Comparison of ENCODE assay signal across 8 cellular contexts in genomic region chr6:100657678-100658330, GRCh38.
DNase-seq lines count a peak whose midpoint lies in the region; ATAC-seq and TF ChIP-seq lines count a peak whose summit lies in the region.

No MANE protein-coding gene starts in this region.

- peak; percentile 65 for ATAC-seq in GM18861 (IDR thresholded peaks at IDR 0.05; ENCODE audit: unreplicated experiment)
- ATAC-seq in activated T-cell treated with anti-CD3 and anti-CD28 coated beads, Interleukin-2, amount 50 U/mL, for 4 hours: no peak

- no peak overlapping the region for H3K27ac ChIP-seq in A673 (ENCODE audit: low read depth, low read length, poor library complexity, severe bottlenecking)
- no peak overlapping the region for H3K27ac ChIP-seq in RWPE1
- no peak overlapping the region for H3K27ac ChIP-seq in hepatocyte

- 91% methylated on average over 2 of the region's 2 CpGs for WGBS in hepatocyte (ENCODE audit: low lambda C conversion rate, missing lambda C conversion rate)

- H4K20me1 ChIP-seq in hepatocyte (ENCODE audit: insufficient read depth, poor library complexity, severe bottlenecking): no peaks in the 10 kb centered on the region

- no peak overlapping the region for H3K4me3 Mint-ChIP-seq in activated T-cell treated with anti-CD3 and anti-CD28 coated beads, Interleukin-2, amount 50 U/mL, for 4 hours

- no peaks in the 10 kb centered on the region for H3K27me3 Mint-ChIP-seq in activated T-cell treated with anti-CD3 and anti-CD28 coated beads, Interleukin-2, amount 50 U/mL, for 4 hours (ENCODE audit: low read depth)

- POLR2A ChIA-PET in A673 (lab: Charles Lee; ENCODE audit: low non-redundant PET): no interaction called here
- POLR2A ChIA-PET in RWPE1 (lab: Yijun Ruan, JAX; ENCODE audit: low non-redundant PET): no interaction called here

- H3K9me3 ChIP-seq in A673 (ENCODE audit: low read depth, low read length, poor library complexity, severe bottlenecking) (no peaks in the 10 kb centered on the region), hepatocyte (ENCODE audit: low read depth) (no peaks in the 10 kb centered on the region)

- no peaks in the 10 kb centered on the region for H3K4me1 ChIP-seq in A673 (ENCODE audit: insufficient read depth, low read length, poor library complexity, severe bottlenecking)
- H3K4me1 ChIP-seq in hepatocyte (ENCODE audit: insufficient read depth): no peaks in the 10 kb centered on the region

- H3K27me3 ChIP-seq in A673 (replicated peaks; ENCODE audit: insufficient read depth, low read depth, low read length, poor library complexity): no peaks in the 10 kb centered on the region
- H3K27me3 ChIP-seq in hepatocyte: no peaks in the 10 kb centered on the region

- H3K36me3 Mint-ChIP-seq in activated T-cell treated with anti-CD3 and anti-CD28 coated beads, Interleukin-2, amount 50 U/mL, for 4 hours (ENCODE audit: insufficient read depth): peaks cover 14% of the 10 kb centered on the region

- H3K79me2 ChIP-seq in hepatocyte: no peaks in the 10 kb centered on the region

- DNase-seq in A673 (ENCODE audit: low spot score): peak; percentile 44
- peak; percentile 14 for DNase-seq in LNCaP clone FGC (ENCODE audit: low read depth)
- no peak for DNase-seq in RWPE1 (ENCODE audit: low spot score)
- DNase-seq in hepatocyte (ENCODE audit: low spot score): peak; percentile 19
- no peak for DNase-seq in activated CD4-positive, CD25-positive, alpha-beta regulatory T cell treated with anti-CD3 and anti-CD28 coated beads, Interleukin-2, amount 50 U/mL, for 72 hours
- DNase-seq in cerebellum (ENCODE audit: low spot score): no peak
- no peak for DNase-seq in activated T-cell treated with anti-CD3 and anti-CD28 coated beads, Interleukin-2, amount 50 U/mL, for 4 hours

- intact Hi-C loops in A673 (cut with micrococcal nuclease; ENCODE audit: unreplicated experiment): loop anchor here (5.0 kb wide), 2 partner anchors 176 to 541 kb away; no protein-coding TSS in a partner anchor

- H2AFZ ChIP-seq in hepatocyte: no peak overlapping the region

- no peaks in the 10 kb centered on the region for H3K4me1 Mint-ChIP-seq in activated T-cell treated with anti-CD3 and anti-CD28 coated beads, Interleukin-2, amount 50 U/mL, for 4 hours (ENCODE audit: low read depth)

- BruUV-seq in A673 (replicated peaks; lab: Mats Ljungman, UMichigan): no TSS peak

- H3K4me3 ChIP-seq in A673 (ENCODE audit: low read depth, low read length, poor library complexity, severe bottlenecking): no peak overlapping the region
- no peak overlapping the region for H3K4me3 ChIP-seq in LNCaP clone FGC (ENCODE audit: low read depth, low read length)
- H3K4me3 ChIP-seq in hepatocyte: no peak overlapping the region

- H3K36me3 ChIP-seq in A673 (ENCODE audit: insufficient read depth, low read length, poor library complexity, severe bottlenecking): no peaks in the 10 kb centered on the region
- H3K36me3 ChIP-seq in hepatocyte (replicated peaks; ENCODE audit: insufficient read depth, low read depth): no peaks in the 10 kb centered on the region

- H3K4me2 ChIP-seq in hepatocyte: no peak overlapping the region

- no peaks in the 10 kb centered on the region for H3K9me2 ChIP-seq in hepatocyte (replicated peaks; ENCODE audit: insufficient read depth)

- no peaks in the 10 kb centered on the region for H3K9me3 Mint-ChIP-seq in activated T-cell treated with anti-CD3 and anti-CD28 coated beads, Interleukin-2, amount 50 U/mL, for 4 hours

- CTCF ChIA-PET in A673 (lab: Charles Lee): no interaction called here
- CTCF ChIA-PET in RWPE1 (lab: Yijun Ruan, JAX): interaction anchor here (0.5 to 1.1 kb wide), 5 partner anchors 11 to 707 kb away, joined by 3 to 19 read pairs (median 4); no protein-coding TSS in a partner anchor

- TF ChIP-seq CTCF in A673 (conservative IDR thresholded peaks at IDR 0.05; ENCODE audit: low read depth, low read length): peak; percentile 76
- TF ChIP-seq CTCF in LNCaP clone FGC (IDR thresholded peaks at IDR 0.05; ENCODE audit: control insufficient read depth, extremely low read depth, insufficient read depth): peak; percentile 72
- TF ChIP-seq CTCF in RWPE1 (conservative IDR thresholded peaks at IDR 0.05; ENCODE audit: low read depth): peak; percentile 74
- TF ChIP-seq CTCF in hepatocyte (IDR thresholded peaks at IDR 0.05; ENCODE audit: poor library complexity): peak; percentile 64

Comparison
In these comparisons a context has a peak if more than half of its experiments do, and no peak if none do; other contexts are left out.
1. DNase-seq: peak in A673 (single experiment), LNCaP clone FGC (single experiment) and hepatocyte (single experiment); none in RWPE1 (single experiment), activated CD4-positive, CD25-positive, alpha-beta regulatory T cell treated with anti-CD3 and anti-CD28 coated beads, Interleukin-2, amount 50 U/mL, for 72 hours (single experiment), cerebellum (single experiment) and activated T-cell treated with anti-CD3 and anti-CD28 coated beads, Interleukin-2, amount 50 U/mL, for 4 hours (single experiment).
2. Peak in every context shown above with its lines, with median percentiles within 50 percentile points of each other: CTCF ChIP-seq.